In genomic region chr9:25427898-25428297, GRCh38 we compare ENCODE assay signal across 27 cellular contexts.
"Had no signal": no experiment of that assay in that cellular context is flagged by ENCODE, and none has a peak within 500 bp of the region (broad histone marks: within the 10 kb centered on the region; RNA-seq: fewer than 3 reads in every experiment).

No MANE protein-coding gene starts in this region.

- H3K27me3 Mint-ChIP-seq: dendritic cell treated with granulocyte-macrophage colony-stimulating factor and Interleukin-4, amounts not matched to agents 40 ng/mL and 50 ng/mL, for 4 days; naive thymus-derived CD8-positive, alpha-beta T cell; progenitor cell of endocrine pancreas; stimulated activated naive CD8-positive, alpha-beta T cell treated with anti-CD3 and anti-CD28 coated beads, Interleukin-15, amount 100 ng/mL, for 72 hours had no signal

- H3K27ac Mint-ChIP-seq: dendritic cell treated with granulocyte-macrophage colony-stimulating factor and Interleukin-4, amounts not matched to agents 40 ng/mL and 50 ng/mL, for 4 days; endodermal cell; naive thymus-derived CD8-positive, alpha-beta T cell; nephron progenitor cell; progenitor cell of endocrine pancreas; stimulated activated naive CD8-positive, alpha-beta T cell treated with anti-CD3 and anti-CD28 coated beads, Interleukin-15, amount 100 ng/mL, for 72 hours had no signal

- H3K4me1 ChIP-seq: colonic mucosa, gastrocnemius medialis, lower lobe of right lung, pancreas, right lobe of liver, thyroid gland had no signal

- H3K36me3 ChIP-seq: colonic mucosa, gastrocnemius medialis, lower lobe of right lung, pancreas, right lobe of liver, thyroid gland had no signal

- H3K9me3 ChIP-seq: colonic mucosa, gastrocnemius medialis, lower lobe of right lung, pancreas, right lobe of liver, thyroid gland had no signal

- FAIRE-seq: keratinocyte, pancreas, small intestine had no signal

- H3K4me1 Mint-ChIP-seq: endodermal cell; naive thymus-derived CD8-positive, alpha-beta T cell; nephron progenitor cell; stimulated activated naive CD8-positive, alpha-beta T cell treated with anti-CD3 and anti-CD28 coated beads, Interleukin-15, amount 100 ng/mL, for 72 hours had no signal

- DNase-seq: colonic mucosa; effector CD8-positive, alpha-beta T cell; endodermal cell; foreskin fibroblast; gastrocnemius medialis; head of caudate nucleus; left ventricle myocardium superior; lower lobe of right lung; naive thymus-derived CD8-positive, alpha-beta T cell; nephron progenitor cell; occipital lobe; right lobe of liver; small intestine; stimulated activated CD4-positive, alpha-beta T cell treated with anti-CD3 and anti-CD28 coated beads, Interleukin-12 subunit alpha, Interleukin-12 subunit beta, amount 100 ng/mL, for 4 hours; stimulated activated CD4-positive, alpha-beta T cell treated with anti-CD3 and anti-CD28 coated beads, Interleukin-1b, Interleukin-23, amount 100 ng/mL, for 48 hours; stimulated activated CD4-positive, alpha-beta T cell treated with anti-CD3 and anti-CD28 coated beads, Interleukin-4, amount 100 ng/mL, for 1 hour; stimulated activated CD8-positive, alpha-beta memory T cell treated with anti-CD3 and anti-CD28 coated beads, Interleukin-4, amount 100 ng/mL, for 48 hours; stimulated activated naive CD4-positive, alpha-beta T cell; stimulated activated naive CD8-positive, alpha-beta T cell treated with anti-CD3 and anti-CD28 coated beads, Interleukin-15, amount 100 ng/mL, for 72 hours; thyroid gland; trophoblast cell had no signal

- H3K27ac ChIP-seq: colonic mucosa, epithelial cell of prostate, gastrocnemius medialis, lower lobe of right lung, pancreas, right lobe of liver, thyroid gland had no signal

- H3K4me3 Mint-ChIP-seq: dendritic cell treated with granulocyte-macrophage colony-stimulating factor and Interleukin-4, amounts not matched to agents 40 ng/mL and 50 ng/mL, for 4 days; endodermal cell; naive thymus-derived CD8-positive, alpha-beta T cell; nephron progenitor cell; stimulated activated naive CD8-positive, alpha-beta T cell treated with anti-CD3 and anti-CD28 coated beads, Interleukin-15, amount 100 ng/mL, for 72 hours had no signal

- ATAC-seq: esophagus mucosa; gastrocnemius medialis; left ventricle myocardium superior; naive thymus-derived CD8-positive, alpha-beta T cell; pancreas; right lobe of liver; stimulated activated naive CD8-positive, alpha-beta T cell treated with anti-CD3 and anti-CD28 coated beads, Interleukin-15, amount 100 ng/mL, for 72 hours had no signal

- H3K27me3 ChIP-seq: colonic mucosa, gastrocnemius medialis, pancreas, right lobe of liver, thyroid gland had no signal

- H3K4me3 ChIP-seq: colonic mucosa, gastrocnemius medialis, lower lobe of right lung, pancreas, right lobe of liver, thyroid gland had no signal
